In genomic region chr9:33750307-33750838, GRCh38 we compare ENCODE assay signal across 8 cellular contexts. TPM values are rescaled to one million over a fixed set of nuclear protein-coding genes. Genes with fewer than 3 reads are reported as not detected.
A peak's percentile ranks its signal among the peaks of the same experiment; 100 is the strongest.
DNase-seq lines count a peak whose midpoint lies in the region; ATAC-seq and TF ChIP-seq lines count a peak whose summit lies in the region.

No MANE protein-coding gene starts in this region.

- H3K36me3 Mint-ChIP-seq in CD8-positive, alpha-beta memory T cell = no peaks in the 10 kb centered on the region

- no peak overlapping the region for H3K23ac ChIP-seq in mesenchymal stem cell (ENCODE audit: low read length in 2 of 2)

- H4K8ac ChIP-seq in mesenchymal stem cell (ENCODE audit: low read length) = no peak overlapping the region

- DNase-seq in CD8-positive, alpha-beta memory T cell = peak in 1 of 5 donors; percentile 48
- peak; percentile 4 for DNase-seq in NCI-H2227 treated with DMSO at 0.1 percent for 48 hours (lab: John Stamatoyannopoulos, UW)
- peak in 1 of 10 donors; percentile 62 for DNase-seq in dorsolateral prefrontal cortex
- no peak for DNase-seq in mesenchymal stem cell
- DNase-seq in T1000 (lab: John Stamatoyannopoulos, UW) = no peak
- no peak for DNase-seq in DMS79 treated with DMSO at 0.1 percent for 48 hours (lab: John Stamatoyannopoulos, UW)
- no peak for DNase-seq in NK-92 (lab: John Stamatoyannopoulos, UW; ENCODE audit: unreplicated experiment)

- H2AK5ac ChIP-seq in mesenchymal stem cell (ENCODE audit: low read length, severe bottlenecking) = no peak overlapping the region

- peaks cover 33 to 47% of the 10 kb centered on the region in 2 donors for H3K27me3 Mint-ChIP-seq in CD8-positive, alpha-beta memory T cell

- no peak overlapping the region for H2BK5ac ChIP-seq in mesenchymal stem cell (ENCODE audit: low read depth, low read length, poor library complexity, severe bottlenecking)

- H2BK15ac ChIP-seq in mesenchymal stem cell (ENCODE audit: low read depth, poor library complexity, severe bottlenecking) = no peak overlapping the region

- POLR2A ChIA-PET in CD8-positive, alpha-beta memory T cell (lab: Charles Lee) = no interaction called here

- H2AFZ ChIP-seq in mesenchymal stem cell (ENCODE audit: low read depth, low read length) = no peak overlapping the region

- H3K9me3 Mint-ChIP-seq in CD8-positive, alpha-beta memory T cell = no peaks in the 10 kb centered on the region

- no peak overlapping the region for H3K18ac ChIP-seq in mesenchymal stem cell (ENCODE audit: low read depth in 1 of 2, low read length in 2 of 2)

- no peaks in the 10 kb centered on the region for H3K36me3 ChIP-seq in CD8-positive, alpha-beta memory T cell (ENCODE audit: insufficient read depth, low read length)
- no peaks in the 10 kb centered on the region for H3K36me3 ChIP-seq in mesenchymal stem cell (ENCODE audit: control insufficient read depth in 1 of 2, insufficient read depth in 2 of 2, low read depth in 1 of 2, low read length in 2 of 2)

- no peak overlapping the region for H3K4me2 ChIP-seq in mesenchymal stem cell (ENCODE audit: low read length, poor library complexity, severe bottlenecking)

- H3K4me1 ChIP-seq in CD8-positive, alpha-beta memory T cell (ENCODE audit: insufficient read depth, low read length) = peaks cover 7% of the 10 kb centered on the region
- no peaks in the 10 kb centered on the region for H3K4me1 ChIP-seq in mesenchymal stem cell (ENCODE audit: control insufficient read depth, insufficient read depth, low read depth, low read length)

- TF ChIP-seq CTCF in dorsolateral prefrontal cortex (IDR thresholded peaks at IDR 0.05 in 54 of 56, conservative IDR thresholded peaks at IDR 0.05 in 2 of 56; ENCODE audit: low read depth in 1 of 56, partially characterized antibody in 56 of 56) = no peak

- peaks cover 38 to 56% (median 42%) of the 10 kb centered on the region in 3 donors for H3K4me1 Mint-ChIP-seq in CD8-positive, alpha-beta memory T cell

- H3K27ac ChIP-seq in CD8-positive, alpha-beta memory T cell (ENCODE audit: low read depth, low read length) = no peak overlapping the region
- H3K27ac ChIP-seq in dorsolateral prefrontal cortex (peak overlapping the region in 19 of 59 donors; percentile 4 to 78 (median 47)), mesenchymal stem cell (ENCODE audit: low read length, poor library complexity, severe bottlenecking) (no peak overlapping the region)

- no peaks in the 10 kb centered on the region for H3K79me1 ChIP-seq in mesenchymal stem cell (replicated peaks; ENCODE audit: low read length, poor library complexity, severe bottlenecking)

- CTCF ChIA-PET in CD8-positive, alpha-beta memory T cell (lab: Charles Lee) = interaction anchor here (1.5 to 1.8 kb wide), 4 partner anchors 13 to 126 kb away, joined by 4 to 7 read pairs (median 7); no protein-coding TSS in a partner anchor

- peak overlapping the region; percentile 9 to 90 (median 85) for H3K4me3 Mint-ChIP-seq in CD8-positive, alpha-beta memory T cell

- peak overlapping the region; percentile 48 for H3K9ac ChIP-seq in mesenchymal stem cell (ENCODE audit: low read length)

- intact Hi-C loops in dorsolateral prefrontal cortex (cut with DNase I) = no loop called here

- no peak overlapping the region for H2BK12ac ChIP-seq in mesenchymal stem cell (ENCODE audit: low read length in 2 of 2)

- no peak overlapping the region for H3K14ac ChIP-seq in mesenchymal stem cell (ENCODE audit: low read length in 2 of 2)

- no peak for ATAC-seq in GM18517 (IDR thresholded peaks at IDR 0.05; ENCODE audit: unreplicated experiment)

- no peak overlapping the region for H2BK120ac ChIP-seq in mesenchymal stem cell (ENCODE audit: low read depth, low read length)

- H3K4me3 ChIP-seq in CD8-positive, alpha-beta memory T cell (ENCODE audit: low read length) = no peak overlapping the region
- peak overlapping the region in 56 of 59 donors; percentile 18 to 68 (median 50) for H3K4me3 ChIP-seq in dorsolateral prefrontal cortex
- H3K4me3 ChIP-seq in mesenchymal stem cell (ENCODE audit: insufficient read depth in 1 of 2, low read depth in 1 of 2, low read length in 2 of 2) = peak overlapping the region in 1 of 2 experiments; percentile 79

- WGBS in mesenchymal stem cell = 95% methylated on average over 35 of the region's 35 CpGs

- no peak overlapping the region for H4K91ac ChIP-seq in mesenchymal stem cell (ENCODE audit: low read length)

- H3K27me3 ChIP-seq in CD8-positive, alpha-beta memory T cell (ENCODE audit: insufficient read depth, low read length, poor library complexity, severe bottlenecking) = peaks cover 15% of the 10 kb centered on the region
- H3K27me3 ChIP-seq in dorsolateral prefrontal cortex (peaks cover 0 to 43% (median 12%) of the 10 kb centered on the region in 45 donors), mesenchymal stem cell (ENCODE audit: control insufficient read depth in 1 of 2, insufficient read depth in 1 of 2, low read length in 2 of 2) (peaks cover 17 to 30% of the 10 kb centered on the region in 2 experiments)

- no peak overlapping the region for H3K4ac ChIP-seq in mesenchymal stem cell (ENCODE audit: low read depth in 1 of 2, low read length in 2 of 2)

- H3K9me3 ChIP-seq in CD8-positive, alpha-beta memory T cell (ENCODE audit: low read length) = no peaks in the 10 kb centered on the region
- no peaks in the 10 kb centered on the region for H3K9me3 ChIP-seq in mesenchymal stem cell (ENCODE audit: control insufficient read depth, low read length)

- no peak overlapping the region for H3K27ac Mint-ChIP-seq in CD8-positive, alpha-beta memory T cell

RNA-seq across cellular contexts. Expression of gene PRSS3, which starts 45.0 kb away (rescaled TPM):
- total RNA-seq in CD8-positive, alpha-beta memory T cell = under 1 TPM; 0.72 to 0.84 TPM
- not detected for polyA plus RNA-seq in CD8-positive, alpha-beta memory T cell
- total RNA-seq in dorsolateral prefrontal cortex = 10 to 100 TPM in 119 of 120 experiments, 1 to 10 TPM in 1; 7.2 to 61.3 (median 34.3) TPM
- not detected for polyA plus RNA-seq in mesenchymal stem cell (2013, experiment 1 of 2)
- polyA plus RNA-seq in mesenchymal stem cell (2013, experiment 2 of 2) = not detected

Comparison
In these comparisons a context has a peak if more than half of its experiments do, and no peak if none do; other contexts are left out.
1. RNA of gene PRSS3, which starts 45.0 kb away (total RNA-seq): 7.2 to 61.3 TPM in dorsolateral prefrontal cortex; 0.72 to 0.84 TPM in CD8-positive, alpha-beta memory T cell; every median in the first group is over 4 times any median in the second.